21 cellular contexts compared by ENCODE assay signal in the genomic region with DNA sequence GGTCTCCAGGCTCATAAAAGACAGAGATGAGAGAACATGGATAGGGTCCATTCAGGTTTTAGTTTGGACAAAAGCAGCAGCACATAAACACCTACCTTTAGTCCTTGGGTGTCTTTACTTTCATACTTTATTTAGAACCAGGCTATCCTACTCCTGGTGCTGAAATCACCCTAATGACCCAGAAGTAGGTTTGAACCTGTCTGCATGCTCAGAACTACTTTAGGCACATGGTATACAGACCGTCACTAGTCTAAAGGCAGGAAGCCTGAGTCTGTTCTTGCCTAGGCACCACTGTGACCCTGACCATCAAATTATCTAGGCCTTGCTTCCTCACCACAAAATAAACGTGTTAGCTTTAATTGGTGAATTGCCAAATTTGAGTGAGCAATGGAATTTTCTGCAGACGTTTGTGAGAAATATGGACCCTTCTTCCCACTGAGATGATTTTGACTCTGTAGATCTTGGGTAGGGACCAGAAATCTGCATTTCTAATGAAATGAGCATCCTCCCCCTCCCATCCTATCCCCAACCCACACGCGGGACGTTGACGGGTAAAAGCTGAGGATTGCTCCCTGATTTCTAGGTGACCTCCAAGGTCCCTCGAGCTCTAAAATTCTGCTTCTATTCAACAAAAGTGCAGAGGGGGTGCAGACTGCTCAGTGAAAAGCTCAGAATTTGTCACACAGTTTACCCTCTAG.
DNase-seq lines count a peak whose midpoint lies in the region; ATAC-seq and TF ChIP-seq lines count a peak whose summit lies in the region.
"Had no signal": no experiment of that assay in that cellular context is flagged by ENCODE, and none has a peak within 500 bp of the region (broad histone marks: within the 10 kb centered on the region; RNA-seq: fewer than 3 reads in every experiment).

No MANE protein-coding gene starts in this region.

- H3K4me1 Mint-ChIP-seq in glutamatergic neuron (ENCODE audit: low read depth, unreplicated experiment), result peaks cover 8% of the 10 kb centered on the region
- H3K4me1 Mint-ChIP-seq in effector memory CD8-positive, alpha-beta T cell (ENCODE audit: low read depth in 2 of 2), result peaks cover 0 to 9% of the 10 kb centered on the region in 2 donors

- no peaks in the 10 kb centered on the region for H3K36me3 Mint-ChIP-seq in glutamatergic neuron (ENCODE audit: unreplicated experiment)
- peaks cover 9% of the 10 kb centered on the region for H3K36me3 Mint-ChIP-seq in effector memory CD8-positive, alpha-beta T cell (ENCODE audit: insufficient read depth)

- 29% methylated on average over 8 of the region's 8 CpGs for WGBS in HUES64

- no peak for TF ChIP-seq CTCF in glutamatergic neuron (IDR thresholded peaks at IDR 0.05; ENCODE audit: partially characterized antibody, unreplicated experiment)
- TF ChIP-seq CTCF in left ventricle myocardium inferior (IDR thresholded peaks at IDR 0.05; ENCODE audit: borderline replicate concordance), result no peak

- no peaks in the 10 kb centered on the region for H3K9me3 ChIP-seq in HUES64 (ENCODE audit: insufficient read depth, low read depth, low read length)
- no peaks in the 10 kb centered on the region for H3K9me3 ChIP-seq in left ventricle myocardium inferior (replicated peaks)
- H3K9me3 ChIP-seq: SJSA1 had no signal

- DNase-seq in EH (ENCODE audit: low read depth), result peak; percentile 18
- DNase-seq in astrocyte of the hippocampus (ENCODE audit: low read depth, low spot score), result peak; percentile 20
- peak; percentile 49 for DNase-seq in iPS-NIHi11 (ENCODE audit: low spot score)
- DNase-seq in glutamatergic neuron, result no peak
- no peak for DNase-seq in left ventricle myocardium inferior
- no peak for DNase-seq in head of caudate nucleus
- DNase-seq in effector memory CD8-positive, alpha-beta T cell, result no peak
- DNase-seq: CD4-positive, alpha-beta memory T cell; DMS79 treated with DMSO at 0.1 percent for 48 hours; GDM1; GOT3; Kasumi-1; MM.1S; NCI-H1105; NCI-H1694 treated with DMSO at 0.1 percent for 48 hours; NCI-H2107; NCI-H345; NCI-H69 had no signal

- H3K4me1 ChIP-seq in HUES64 (ENCODE audit: insufficient read depth, low read length) (peaks cover 36% of the 10 kb centered on the region), left ventricle myocardium inferior (peaks cover 42% of the 10 kb centered on the region)
- H3K4me1 ChIP-seq: SJSA1 had no signal

- no peaks in the 10 kb centered on the region for H3K27me3 ChIP-seq in HUES64 (ENCODE audit: insufficient read depth, low read length)
- H3K27me3 ChIP-seq in left ventricle myocardium inferior (ENCODE audit: low read depth), result no peaks in the 10 kb centered on the region
- H3K27me3 ChIP-seq: SJSA1 had no signal

- H3K4me3 ChIP-seq in HUES64 (ENCODE audit: low read length) (peak overlapping the region; percentile 11; the same call in 1 of the 2 replicates), left ventricle myocardium inferior (no peak overlapping the region)
- H3K4me3 ChIP-seq: GM12878, SJSA1 had no signal

- no peak overlapping the region for H3K9ac ChIP-seq in HUES64 (ENCODE audit: low read depth, low read length)

- no peaks in the 10 kb centered on the region for H3K27me3 Mint-ChIP-seq in glutamatergic neuron (ENCODE audit: unreplicated experiment)
- H3K27me3 Mint-ChIP-seq in effector memory CD8-positive, alpha-beta T cell, result no peaks in the 10 kb centered on the region
- H3K27me3 Mint-ChIP-seq: CD4-positive, alpha-beta memory T cell had no signal

- H3K27ac ChIP-seq in HUES64 (ENCODE audit: low read depth, low read length) (peak overlapping the region; percentile 68; the same call in 1 of the 2 replicates), left ventricle myocardium inferior (replicated peaks) (no peak overlapping the region)
- H3K27ac ChIP-seq: SJSA1 had no signal

- no peak for ATAC-seq in effector memory CD8-positive, alpha-beta T cell (replicated peaks)
- ATAC-seq: GM12878 had no signal

- H3K27ac Mint-ChIP-seq in glutamatergic neuron (ENCODE audit: unreplicated experiment), result no peak overlapping the region
- H3K27ac Mint-ChIP-seq in effector memory CD8-positive, alpha-beta T cell, result no peak overlapping the region

- intact Hi-C loops in left ventricle myocardium inferior (cut with micrococcal nuclease), result no loop called here
- intact Hi-C loops in head of caudate nucleus (cut with DNase I), result no loop called here

- no peak overlapping the region for H3K4me3 Mint-ChIP-seq in glutamatergic neuron (ENCODE audit: unreplicated experiment)
- H3K4me3 Mint-ChIP-seq in effector memory CD8-positive, alpha-beta T cell, result no peak overlapping the region
- H3K4me3 Mint-ChIP-seq: CD4-positive, alpha-beta memory T cell had no signal

- no peaks in the 10 kb centered on the region for H3K9me3 Mint-ChIP-seq in glutamatergic neuron (ENCODE audit: unreplicated experiment)
- H3K9me3 Mint-ChIP-seq in effector memory CD8-positive, alpha-beta T cell, result no peaks in the 10 kb centered on the region
- H3K9me3 Mint-ChIP-seq: CD4-positive, alpha-beta memory T cell had no signal

- H3K36me3 ChIP-seq in HUES64 (ENCODE audit: insufficient read depth, low read length), result no peaks in the 10 kb centered on the region
- peaks cover 6% of the 10 kb centered on the region for H3K36me3 ChIP-seq in left ventricle myocardium inferior
- H3K36me3 ChIP-seq: SJSA1 had no signal

Comparison
In these comparisons a context has a peak if more than half of its experiments do, and no peak if none do; other contexts are left out.
1. DNase-seq: peak in EH (single experiment), astrocyte of the hippocampus (single experiment) and iPS-NIHi11 (single experiment); none in glutamatergic neuron (single experiment), left ventricle myocardium inferior (single experiment), head of caudate nucleus (0 of 42) and effector memory CD8-positive, alpha-beta T cell (0 of 3).